8 cellular contexts compared by ENCODE assay signal in genomic region chrX:65595460-65595876, GRCh38.
DNase-seq lines count a peak whose midpoint lies in the region; ATAC-seq and TF ChIP-seq lines count a peak whose summit lies in the region.

No MANE protein-coding gene starts in this region.

- TF ChIP-seq CTCF in KMS-11 (conservative IDR thresholded peaks at IDR 0.05; ENCODE audit: low read depth, low read length) (peak; percentile 97), fibroblast of mammary gland (conservative IDR thresholded peaks at IDR 0.05; ENCODE audit: control insufficient read depth, insufficient read depth, low read depth, low read length) (peak; percentile 99), nephron progenitor cell (IDR thresholded peaks at IDR 0.05) (peak; percentile 84)

- peak overlapping the region; percentile 65 for H3K4me3 Mint-ChIP-seq in activated T-helper 1 cell treated with anti-CD3 and anti-CD28 coated beads, Interleukin-12 subunit alpha, Interleukin-12 subunit beta, Interleukin-2, Interleukin-4 antibody, amounts not matched to agents 30 ng/mL and 10 ng/mL and 1 ng/mL, durations not matched to agents 14 hours and 24 hours and 36 hours
- no peak overlapping the region for H3K4me3 Mint-ChIP-seq in nephron progenitor cell

- DNase-seq in DMS153 treated with DMSO at 0.1 percent for 48 hours (lab: John Stamatoyannopoulos, UW; ENCODE audit: unreplicated experiment) (peak; percentile 34), RKO (ENCODE audit: low spot score) (peak; percentile 79), fibroblast of mammary gland (ENCODE audit: low read depth) (peak; percentile 92), nephron progenitor cell (peak; percentile 88)
- DNase-seq in activated T-helper 1 cell treated with anti-CD3 and anti-CD28 coated beads, Interleukin-12 subunit alpha, Interleukin-12 subunit beta, Interleukin-2, Interleukin-4 antibody, amounts not matched to agents 30 ng/mL and 10 ng/mL and 1 ng/mL, durations not matched to agents 14 hours and 24 hours and 36 hours (ENCODE audit: low spot score): peak; percentile 83
- DNase-seq in stimulated activated naive CD8-positive, alpha-beta T cell treated with anti-CD3 and anti-CD28 coated beads, Interleukin-15, Interleukin-2, amounts not matched to agents 100 U/mL and 50 U/mL, for 24 hours: peak; percentile 94

- no peaks in the 10 kb centered on the region for H4K20me1 ChIP-seq in KMS-11 (ENCODE audit: insufficient read depth)

- H3K36me3 Mint-ChIP-seq in activated T-helper 1 cell treated with anti-CD3 and anti-CD28 coated beads, Interleukin-12 subunit alpha, Interleukin-12 subunit beta, Interleukin-2, Interleukin-4 antibody, amounts not matched to agents 30 ng/mL and 10 ng/mL and 1 ng/mL, durations not matched to agents 14 hours and 24 hours and 36 hours (ENCODE audit: low read depth): peaks cover 1% of the 10 kb centered on the region
- H3K36me3 Mint-ChIP-seq in nephron progenitor cell (ENCODE audit: low read depth): no peaks in the 10 kb centered on the region

- peak; percentile 79 for ATAC-seq in GM21717 (IDR thresholded peaks at IDR 0.05; ENCODE audit: unreplicated experiment)
- ATAC-seq in stimulated activated naive CD8-positive, alpha-beta T cell treated with anti-CD3 and anti-CD28 coated beads, Interleukin-15, Interleukin-2, amounts not matched to agents 100 U/mL and 50 U/mL, for 24 hours: peak; percentile 85

- no peaks in the 10 kb centered on the region for H3K79me2 ChIP-seq in KMS-11 (ENCODE audit: insufficient read depth, low read depth)

- H3K27me3 Mint-ChIP-seq in activated T-helper 1 cell treated with anti-CD3 and anti-CD28 coated beads, Interleukin-12 subunit alpha, Interleukin-12 subunit beta, Interleukin-2, Interleukin-4 antibody, amounts not matched to agents 30 ng/mL and 10 ng/mL and 1 ng/mL, durations not matched to agents 14 hours and 24 hours and 36 hours (ENCODE audit: insufficient read depth): no peaks in the 10 kb centered on the region
- H3K27me3 Mint-ChIP-seq in nephron progenitor cell (ENCODE audit: low read depth, poor library complexity): peaks cover 6% of the 10 kb centered on the region

- H3K4me2 ChIP-seq in KMS-11: peak overlapping the region; percentile 86

- H3K27ac Mint-ChIP-seq in activated T-helper 1 cell treated with anti-CD3 and anti-CD28 coated beads, Interleukin-12 subunit alpha, Interleukin-12 subunit beta, Interleukin-2, Interleukin-4 antibody, amounts not matched to agents 30 ng/mL and 10 ng/mL and 1 ng/mL, durations not matched to agents 14 hours and 24 hours and 36 hours: peak overlapping the region; percentile 96
- H3K27ac Mint-ChIP-seq in nephron progenitor cell: no peak overlapping the region

- H3K4me1 ChIP-seq in KMS-11 (ENCODE audit: low read depth, poor library complexity, severe bottlenecking): peaks cover 17% of the 10 kb centered on the region

- peaks cover 54% of the 10 kb centered on the region for H3K4me1 Mint-ChIP-seq in activated T-helper 1 cell treated with anti-CD3 and anti-CD28 coated beads, Interleukin-12 subunit alpha, Interleukin-12 subunit beta, Interleukin-2, Interleukin-4 antibody, amounts not matched to agents 30 ng/mL and 10 ng/mL and 1 ng/mL, durations not matched to agents 14 hours and 24 hours and 36 hours (ENCODE audit: low read depth)
- peaks cover 17% of the 10 kb centered on the region for H3K4me1 Mint-ChIP-seq in nephron progenitor cell

- peak overlapping the region; percentile 68 for H2AFZ ChIP-seq in KMS-11 (ENCODE audit: low read depth)

- peak overlapping the region; percentile 28; the same call in 1 of the 2 replicates for H3K9ac ChIP-seq in KMS-11

- H3K9me3 Mint-ChIP-seq in activated T-helper 1 cell treated with anti-CD3 and anti-CD28 coated beads, Interleukin-12 subunit alpha, Interleukin-12 subunit beta, Interleukin-2, Interleukin-4 antibody, amounts not matched to agents 30 ng/mL and 10 ng/mL and 1 ng/mL, durations not matched to agents 14 hours and 24 hours and 36 hours: no peaks in the 10 kb centered on the region
- H3K9me3 Mint-ChIP-seq in nephron progenitor cell: peaks cover 56% of the 10 kb centered on the region

- no peaks in the 10 kb centered on the region for H3K27me3 ChIP-seq in KMS-11 (ENCODE audit: insufficient read depth, low read depth)

- intact Hi-C loops in activated T-helper 1 cell treated with anti-CD3 and anti-CD28 coated beads, Interleukin-12 subunit alpha, Interleukin-12 subunit beta, Interleukin-2, Interleukin-4 antibody, amounts not matched to agents 30 ng/mL and 10 ng/mL and 1 ng/mL, durations not matched to agents 14 hours and 24 hours and 36 hours (cut with micrococcal nuclease): loop anchor here (1.0 to 5.0 kb wide), 13 partner anchors 13 to 1132 kb away; partner anchors contain the start of gene MSN

- H3K36me3 ChIP-seq in KMS-11 (ENCODE audit: insufficient read depth): no peaks in the 10 kb centered on the region

- H3K4me3 ChIP-seq in KMS-11 (IDR thresholded peaks at IDR 0.05; ENCODE audit: insufficient read depth, low read depth, low read length): no peak overlapping the region
- H3K4me3 ChIP-seq in fibroblast of mammary gland (ENCODE audit: control insufficient read depth, low read depth, low read length): no peak overlapping the region

- peak overlapping the region; percentile 64 for H3K27ac ChIP-seq in KMS-11

Comparison
In these comparisons a context has a peak if more than half of its experiments do, and no peak if none do; other contexts are left out.
1. DNase-seq: peak in every context shown above with its lines; median percentile 94 in stimulated activated naive CD8-positive, alpha-beta T cell treated with anti-CD3 and anti-CD28 coated beads, Interleukin-15, Interleukin-2, amounts not matched to agents 100 U/mL and 50 U/mL, for 24 hours; 92 in fibroblast of mammary gland; 88 in nephron progenitor cell; 83 in activated T-helper 1 cell treated with anti-CD3 and anti-CD28 coated beads, Interleukin-12 subunit alpha, Interleukin-12 subunit beta, Interleukin-2, Interleukin-4 antibody, amounts not matched to agents 30 ng/mL and 10 ng/mL and 1 ng/mL, durations not matched to agents 14 hours and 24 hours and 36 hours; 79 in RKO; 34 in DMS153 treated with DMSO at 0.1 percent for 48 hours.